ENCODE assay signal across 1 cellular context in genomic region chr3:118505784-118506183, GRCh38.
TF ChIP-seq lines count a peak whose summit lies in the region.

No MANE protein-coding gene starts in this region.

TF ChIP-seq in HepG2, 621 proteins besides CTCF, POLR2A, EP300 and RAD21:
- TF ChIP-seq REST (IDR thresholded peaks at IDR 0.05; ENCODE audit: borderline replicate concordance in 1 of 2, low read depth in 1 of 2, low read length in 2 of 2), result no peak
- TF ChIP-seq, protein P1, sequence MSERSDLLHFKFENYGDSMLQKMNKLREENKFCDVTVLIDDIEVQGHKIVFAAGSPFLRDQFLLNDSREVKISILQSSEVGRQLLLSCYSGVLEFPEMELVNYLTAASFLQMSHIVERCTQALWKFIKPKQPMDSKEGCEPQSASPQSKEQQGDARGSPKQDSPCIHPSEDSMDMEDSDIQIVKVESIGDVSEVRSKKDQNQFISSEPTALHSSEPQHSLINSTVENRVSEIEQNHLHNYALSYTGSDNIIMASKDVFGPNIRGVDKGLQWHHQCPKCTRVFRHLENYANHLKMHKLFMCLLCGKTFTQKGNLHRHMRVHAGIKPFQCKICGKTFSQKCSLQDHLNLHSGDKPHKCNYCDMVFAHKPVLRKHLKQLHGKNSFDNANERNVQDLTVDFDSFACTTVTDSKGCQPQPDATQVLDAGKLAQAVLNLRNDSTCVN (CRISPR knock-in tag; IDR thresholded peaks at IDR 0.05; ENCODE audit: borderline replicate concordance), result no peak
- TF ChIP-seq TCF12 (IDR thresholded peaks at IDR 0.05), result no peak
- TF ChIP-seq TCF12 (CRISPR knock-in tag; IDR thresholded peaks at IDR 0.05), result no peak
- TF ChIP-seq, protein P2, sequence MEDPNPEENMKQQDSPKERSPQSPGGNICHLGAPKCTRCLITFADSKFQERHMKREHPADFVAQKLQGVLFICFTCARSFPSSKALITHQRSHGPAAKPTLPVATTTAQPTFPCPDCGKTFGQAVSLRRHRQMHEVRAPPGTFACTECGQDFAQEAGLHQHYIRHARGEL (CRISPR knock-in tag; IDR thresholded peaks at IDR 0.05), result no peak
- TF ChIP-seq NCOR1 (IDR thresholded peaks at IDR 0.05; ENCODE audit: borderline replicate concordance, low read length), result no peak
TF ChIP-seq in HepG2: peak in this region for 0.
